4 cellular contexts compared by ENCODE assay signal in the genomic region with DNA sequence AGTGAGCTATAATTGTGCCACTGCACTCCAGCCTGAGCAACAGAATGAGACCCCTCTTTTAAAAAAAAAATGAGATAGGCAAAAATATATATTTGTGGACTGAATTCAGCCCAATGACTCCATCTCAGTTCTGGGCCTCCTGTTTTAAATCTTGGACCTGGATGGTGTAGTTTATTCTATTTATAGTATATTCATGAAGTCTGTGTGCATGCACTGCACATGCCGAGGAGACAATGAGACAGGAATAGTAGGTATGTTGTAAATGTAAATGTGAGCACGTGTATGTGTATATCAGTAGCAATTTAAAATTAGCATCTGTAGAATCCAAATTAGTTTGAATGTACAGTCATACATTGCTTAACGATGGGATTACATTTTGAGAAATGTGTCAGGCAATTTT.
"Had no signal": no experiment of that assay in that cellular context is flagged by ENCODE, and none has a peak within 500 bp of the region (broad histone marks: within the 10 kb centered on the region; RNA-seq: fewer than 3 reads in every experiment).

No MANE protein-coding gene starts in this region.

- H3K4me1 Mint-ChIP-seq: GM23338, H9 had no signal

- ATAC-seq: GM23338 had no signal

- H3K4me3 Mint-ChIP-seq: GM23338, H9 had no signal

- H3K9me3 Mint-ChIP-seq: GM23338, H9 had no signal

- DNase-seq: H9, HCEC 1CT, IMR-90 had no signal

- H3K27ac Mint-ChIP-seq: GM23338, H9 had no signal

- H3K4me3 ChIP-seq: GM23338 had no signal
